ENCODE assay signal across 11 cellular contexts in the genomic region with DNA sequence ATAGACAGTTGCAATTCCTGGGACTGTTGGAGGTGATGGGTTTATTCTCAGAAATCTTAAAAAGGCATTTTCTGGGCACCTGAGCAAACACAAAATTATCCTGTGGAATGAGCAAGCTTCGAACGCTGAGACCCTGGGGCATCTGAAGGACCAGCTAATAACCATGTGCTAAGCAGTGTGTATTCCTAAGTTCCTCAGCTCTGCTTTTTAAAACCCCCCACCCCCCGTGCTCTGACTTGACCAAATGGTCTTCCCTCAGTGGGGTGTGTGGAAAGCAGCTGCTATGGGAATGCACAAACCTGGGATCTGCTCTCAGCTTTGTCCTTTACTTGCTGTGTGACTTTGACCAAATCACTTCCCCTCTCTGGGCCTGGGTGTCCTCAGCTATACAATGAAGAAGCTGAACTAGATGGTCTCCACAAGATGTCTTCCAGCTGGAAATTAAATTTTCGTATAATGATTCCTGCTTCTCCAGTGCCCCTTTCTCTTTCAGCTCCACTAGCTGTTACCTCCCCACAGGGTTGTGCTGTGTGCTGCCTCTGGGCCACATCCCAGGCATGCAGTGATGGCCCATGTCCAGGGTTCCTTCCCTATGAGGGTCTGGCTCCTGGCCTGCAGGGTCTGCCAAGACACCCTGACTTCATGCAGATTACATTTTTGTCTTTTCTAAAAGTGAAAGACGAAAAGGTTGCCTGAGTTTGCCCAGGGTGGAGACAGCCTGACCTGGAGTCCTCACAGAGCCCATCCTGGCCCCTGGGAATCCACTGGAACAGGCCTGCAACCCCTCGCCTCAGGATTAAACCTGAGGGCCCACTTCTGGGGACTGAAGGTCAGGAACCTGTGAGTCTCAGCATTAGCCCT. TPM values are rescaled to one million over a fixed set of nuclear protein-coding genes. Genes with fewer than 3 reads are reported as not detected.
A peak's percentile ranks its signal among the peaks of the same experiment; 100 is the strongest.
DNase-seq lines count a peak whose midpoint lies in the region; ATAC-seq lines count a peak whose summit lies in the region.
"Had no signal": no experiment of that assay in that cellular context is flagged by ENCODE, and none has a peak within 500 bp of the region (broad histone marks: within the 10 kb centered on the region; RNA-seq: fewer than 3 reads in every experiment).

No MANE protein-coding gene starts in this region.

- H3K4me3 Mint-ChIP-seq in natural killer cell treated with Interleukin-12 subunit alpha and Interleukin-12 subunit beta and Interleukin-15 and Interleukin-18, amount 100 ng/mL, for 72 hours, result no peak overlapping the region
- H3K4me3 Mint-ChIP-seq: mesothelial cell of epicardium; T-helper 1 cell treated with Interleukin-12 subunit alpha and Interleukin-12 subunit beta and Interleukin-4 antibody, amounts not matched to agents 30 μg/mL and 1 μg/mL, for 36 hours had no signal

- peak overlapping the region in 1 of 2 donors; percentile 61 for H3K27ac Mint-ChIP-seq in natural killer cell treated with Interleukin-12 subunit alpha and Interleukin-12 subunit beta and Interleukin-15 and Interleukin-18, amount 100 ng/mL, for 72 hours
- H3K27ac Mint-ChIP-seq: mesothelial cell of epicardium; T-helper 1 cell treated with Interleukin-12 subunit alpha and Interleukin-12 subunit beta and Interleukin-4 antibody, amounts not matched to agents 30 μg/mL and 1 μg/mL, for 36 hours had no signal

- no peaks in the 10 kb centered on the region for H3K36me3 Mint-ChIP-seq in natural killer cell treated with Interleukin-12 subunit alpha and Interleukin-12 subunit beta and Interleukin-15 and Interleukin-18, amount 100 ng/mL, for 72 hours
- H3K36me3 Mint-ChIP-seq: mesothelial cell of epicardium had no signal

- H3K9me3 Mint-ChIP-seq in natural killer cell treated with Interleukin-12 subunit alpha and Interleukin-12 subunit beta and Interleukin-15 and Interleukin-18, amount 100 ng/mL, for 72 hours, result no peaks in the 10 kb centered on the region
- H3K9me3 Mint-ChIP-seq: mesothelial cell of epicardium; T-helper 1 cell treated with Interleukin-12 subunit alpha and Interleukin-12 subunit beta and Interleukin-4 antibody, amounts not matched to agents 30 μg/mL and 1 μg/mL, for 36 hours had no signal

- peak; percentile 17 for ATAC-seq in GM19023 (IDR thresholded peaks at IDR 0.05; ENCODE audit: unreplicated experiment)
- peak; percentile 15 for ATAC-seq in HG02852 (IDR thresholded peaks at IDR 0.05; ENCODE audit: unreplicated experiment)
- peak; percentile 11 for ATAC-seq in esophagus mucosa
- peak; percentile 27 to 43 for ATAC-seq in natural killer cell treated with Interleukin-12 subunit alpha and Interleukin-12 subunit beta and Interleukin-15 and Interleukin-18, amount 100 ng/mL, for 72 hours

- H3K27me3 Mint-ChIP-seq in natural killer cell treated with Interleukin-12 subunit alpha and Interleukin-12 subunit beta and Interleukin-15 and Interleukin-18, amount 100 ng/mL, for 72 hours, result no peaks in the 10 kb centered on the region

- H3K4me1 Mint-ChIP-seq in natural killer cell treated with Interleukin-12 subunit alpha and Interleukin-12 subunit beta and Interleukin-15 and Interleukin-18, amount 100 ng/mL, for 72 hours (ENCODE audit: low read depth in 2 of 2), result peaks cover 0 to 4% of the 10 kb centered on the region in 2 donors

- DNase-seq in natural killer cell treated with Interleukin-12 subunit alpha and Interleukin-12 subunit beta and Interleukin-15 and Interleukin-18, amount 100 ng/mL, for 72 hours (ENCODE audit: low spot score), result no peak
- DNase-seq in NCI-H2029 (lab: John Stamatoyannopoulos, UW), result no peak
- no peak for DNase-seq in OCI-M1 (lab: John Stamatoyannopoulos, UW)
- no peak for DNase-seq in mesenteric fat pad (ENCODE audit: low spot score)

RNA-seq across cellular contexts. Expression of gene CD247, which starts 14.9 kb away (rescaled TPM):
- total RNA-seq in esophagus mucosa (0.80 TPM), mesenteric fat pad (2.1 TPM)
- total RNA-seq in natural killer cell treated with Interleukin-12 subunit alpha and Interleukin-12 subunit beta and Interleukin-15 and Interleukin-18, amount 100 ng/mL, for 72 hours, result 100 to 1,000 TPM; 169 to 384 TPM
- total RNA-seq: astrocyte, osteoblast had no signal

RNA-seq across cellular contexts. Expression of gene CREG1, which starts 20.4 kb away (rescaled TPM):
- total RNA-seq in esophagus mucosa (61.8 TPM), mesenteric fat pad (185 TPM)
- 10 to 100 TPM; 15.8 to 16.2 TPM for total RNA-seq in natural killer cell treated with Interleukin-12 subunit alpha and Interleukin-12 subunit beta and Interleukin-15 and Interleukin-18, amount 100 ng/mL, for 72 hours

Comparison
In these comparisons a context has a peak if more than half of its experiments do, and no peak if none do; other contexts are left out.
1. RNA of gene CD247, which starts 14.9 kb away (total RNA-seq): 169 to 384 TPM in natural killer cell treated with Interleukin-12 subunit alpha and Interleukin-12 subunit beta and Interleukin-15 and Interleukin-18, amount 100 ng/mL, for 72 hours; 2.1 TPM in mesenteric fat pad (single experiment) and 0.80 TPM in esophagus mucosa (single experiment); every median in the first group is over 10 times any median in the second.
2. Peak in every context shown above with its lines, with median percentiles within 50 percentile points of each other: ATAC-seq.